10 cellular contexts compared by ENCODE assay signal in the genomic region with DNA sequence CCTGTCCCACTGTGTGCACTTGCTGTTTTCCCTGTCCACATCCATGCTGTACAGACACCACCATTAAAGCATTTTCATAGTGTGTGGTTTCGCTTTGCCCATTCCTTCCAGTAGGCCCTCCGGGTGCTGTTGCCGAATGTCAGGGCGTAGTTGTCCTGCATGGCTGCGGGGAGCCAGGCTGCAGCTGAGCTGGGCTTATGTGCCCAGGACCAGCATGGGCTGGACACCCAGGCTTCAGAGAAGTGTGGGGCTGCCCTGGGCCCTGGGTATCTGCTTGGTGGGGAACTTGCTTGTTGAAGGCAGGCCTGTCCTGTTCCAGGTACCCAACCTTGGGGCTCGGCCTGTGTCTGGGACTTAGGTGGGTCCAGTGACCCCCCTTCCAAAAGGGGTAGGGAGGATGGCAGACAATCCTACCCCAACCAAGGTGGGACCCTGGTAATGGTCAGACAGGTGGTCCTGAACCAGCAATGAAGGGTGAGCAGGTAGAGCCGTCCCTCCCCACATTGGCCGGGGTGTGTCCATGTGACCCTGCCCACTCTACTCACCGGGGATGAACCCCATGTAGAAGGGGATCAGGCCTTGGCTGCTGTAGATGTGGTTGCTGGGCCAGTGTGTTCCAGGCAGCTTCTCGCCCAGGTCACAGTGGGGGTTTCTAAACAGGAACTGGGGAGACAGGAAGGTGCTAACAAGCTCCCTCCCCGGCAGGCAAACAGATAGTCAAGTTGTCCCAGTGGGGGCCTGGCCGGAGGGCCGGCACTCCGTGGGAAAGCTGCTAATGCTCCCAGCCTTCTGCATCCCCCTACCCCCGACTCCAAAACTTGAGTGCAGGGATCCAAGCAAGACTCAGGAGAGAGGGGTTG. TPM values are rescaled to one million over a fixed set of nuclear protein-coding genes. Genes with fewer than 3 reads are reported as not detected.
DNase-seq lines count a peak whose midpoint lies in the region; FAIRE-seq and TF ChIP-seq lines count a peak whose summit lies in the region.
"Had no signal": no experiment of that assay in that cellular context is flagged by ENCODE, and none has a peak within 500 bp of the region (broad histone marks: within the 10 kb centered on the region; RNA-seq: fewer than 3 reads in every experiment).

No MANE protein-coding gene starts in this region.

- H4K20me1 ChIP-seq in OCI-LY1 (ENCODE audit: insufficient read depth, low read length), result no peaks in the 10 kb centered on the region

- H3K27ac Mint-ChIP-seq in MCF 10A (ENCODE audit: low read depth, unreplicated experiment), result peak overlapping the region; percentile 23

- no TSS peak for BruUV-seq in MCF 10A (replicated peaks; lab: Mats Ljungman, UMichigan)

- POLR2A ChIA-PET in MCF 10A (lab: Yijun Ruan, JAX), result interaction anchor here (0.6 to 8.6 kb wide), 2 partner anchors 11 to 200 kb away, joined by 3 to 118 read pairs; a partner anchor contains a TSS

- H3K4me2 ChIP-seq in OCI-LY1 (ENCODE audit: low read length), result peak overlapping the region; percentile 100; the same call in 1 of the 2 replicates

- DNase-seq in MCF 10A (ENCODE audit: unreplicated experiment) (peak; percentile 38), breast epithelium (ENCODE audit: low spot score in 2 of 2) (no peak), bronchial epithelial cell (ENCODE audit: low read depth) (peak; percentile 29), transverse colon (peak; percentile 52), ascending aorta (ENCODE audit: low spot score in 2 of 2) (no peak), retina (no peak), posterior vena cava (ENCODE audit: low spot score) (no peak)
- DNase-seq: upper lobe of right lung had no signal

- no peaks in the 10 kb centered on the region for H3K9me2 ChIP-seq in OCI-LY1 (ENCODE audit: low read depth, low read length)

- no peak overlapping the region for H2AFZ ChIP-seq in OCI-LY1 (ENCODE audit: low read length)

- H3F3A ChIP-seq in OCI-LY1 (ENCODE audit: insufficient read depth, low read length), result no peaks in the 10 kb centered on the region

- FAIRE-seq in bronchial epithelial cell (lab: Jason Lieb, UNC), result peak; percentile 90

- H3K36me3 ChIP-seq in breast epithelium (no peaks in the 10 kb centered on the region), OCI-LY1 (ENCODE audit: insufficient read depth, low read length) (peaks cover 28% of the 10 kb centered on the region), bronchial epithelial cell (ENCODE audit: control insufficient read depth, insufficient read depth, low read length) (peaks cover 16% of the 10 kb centered on the region), transverse colon (peaks cover 0 to 5% (median 0%) of the 10 kb centered on the region in 4 donors), ascending aorta (peaks cover 14 to 20% of the 10 kb centered on the region in 2 donors)

- no peaks in the 10 kb centered on the region for H3K27me3 Mint-ChIP-seq in MCF 10A (ENCODE audit: insufficient read depth, unreplicated experiment)

- peaks cover 6% of the 10 kb centered on the region; the same call in 1 of the 2 replicates for H3K79me2 ChIP-seq in OCI-LY1 (ENCODE audit: insufficient read depth, low read length)

- intact Hi-C loops in MCF 10A (cut with micrococcal nuclease), result no loop called here
- intact Hi-C loops in breast epithelium (cut with DNase I; ENCODE audit: low total_unique reads), result no loop called here
- intact Hi-C loops in transverse colon (cut with DNase I; ENCODE audit: low total_unique reads), result no loop called here
- intact Hi-C loops in ascending aorta (cut with DNase I), result no loop called here
- intact Hi-C loops in posterior vena cava (cut with DNase I), result no loop called here

- in situ Hi-C loops in transverse colon (cut with MboI; ENCODE audit: low pct_ligation_motif_present in 1 of 4, low pct_unique_long_range_greater_than_20kb in 1 of 4, low sequenced_read_pairs in 3 of 4), result no loop called here

- peak overlapping the region; percentile 80 for H3K4me3 Mint-ChIP-seq in MCF 10A (ENCODE audit: unreplicated experiment)

- no peak overlapping the region for H3K9ac ChIP-seq in OCI-LY1 (ENCODE audit: low read length)

- TF ChIP-seq EP300 in transverse colon (IDR thresholded peaks at IDR 0.05; ENCODE audit: low read depth), result no peak

- H3K4me1 ChIP-seq in breast epithelium (peaks cover 5 to 6% of the 10 kb centered on the region in 2 donors), OCI-LY1 (ENCODE audit: insufficient read depth, low read length, severe bottlenecking) (peaks cover 27% of the 10 kb centered on the region), transverse colon (peaks cover 18 to 35% (median 27%) of the 10 kb centered on the region in 4 donors), ascending aorta (peaks cover 13 to 21% of the 10 kb centered on the region in 2 donors)

- H3K27me3 ChIP-seq in breast epithelium (no peaks in the 10 kb centered on the region), OCI-LY1 (ENCODE audit: insufficient read depth, low read length) (0 out of 2 replicates have a peak, but pooled peaks cover 6% of the 10 kb centered on the region), bronchial epithelial cell (ENCODE audit: control insufficient read depth, insufficient read depth, low read length) (no peaks in the 10 kb centered on the region), transverse colon (no peaks in the 10 kb centered on the region), ascending aorta (no peaks in the 10 kb centered on the region)
- H3K27me3 ChIP-seq: upper lobe of right lung had no signal

- WGBS in transverse colon (ENCODE audit: low coverage in 1 of 2), 2 donors, result 53 to 62% methylated on average over 2 to 10 of the region's 15 CpGs

- CTCF ChIA-PET in MCF 10A (lab: Yijun Ruan, JAX), result interaction anchor here (0.6 to 1.3 kb wide), 3 partner anchors 10 to 179 kb away, joined by 3 to 11 read pairs (median 4); a partner anchor contains a TSS

- H3K4me1 Mint-ChIP-seq in MCF 10A (ENCODE audit: insufficient read depth, unreplicated experiment), result peaks cover 15% of the 10 kb centered on the region

- H3K9me3 Mint-ChIP-seq in MCF 10A (ENCODE audit: unreplicated experiment), result no peaks in the 10 kb centered on the region

- H3K9me3 ChIP-seq in breast epithelium (no peaks in the 10 kb centered on the region), OCI-LY1 (ENCODE audit: low read length) (no peaks in the 10 kb centered on the region), transverse colon (no peaks in the 10 kb centered on the region), ascending aorta (no peaks in the 10 kb centered on the region)
- H3K9me3 ChIP-seq: upper lobe of right lung had no signal

- peak overlapping the region in 1 of 2 donors; percentile 30 for H3K27ac ChIP-seq in breast epithelium
- no peak overlapping the region for H3K27ac ChIP-seq in OCI-LY1 (ENCODE audit: low read depth, low read length, poor library complexity, severe bottlenecking)
- no peak overlapping the region for H3K27ac ChIP-seq in transverse colon
- no peak overlapping the region for H3K27ac ChIP-seq in ascending aorta
- H3K27ac ChIP-seq: upper lobe of right lung had no signal

- H3K4me3 ChIP-seq in breast epithelium (no peak overlapping the region), OCI-LY1 (ENCODE audit: low read depth, low read length, poor library complexity, severe bottlenecking) (no peak overlapping the region), bronchial epithelial cell (ENCODE audit: low read depth, low read length) (no peak overlapping the region), transverse colon (no peak overlapping the region), ascending aorta (no peak overlapping the region)
- H3K4me3 ChIP-seq: upper lobe of right lung had no signal

- peaks cover 45% of the 10 kb centered on the region for H3K36me3 Mint-ChIP-seq in MCF 10A (ENCODE audit: insufficient read depth, unreplicated experiment)

- TF ChIP-seq POLR2A in breast epithelium (IDR thresholded peaks at IDR 0.05) (no peak), transverse colon (IDR thresholded peaks at IDR 0.05) (peak; percentile 45)

- TF ChIP-seq CTCF in MCF 10A (IDR thresholded peaks at IDR 0.05; ENCODE audit: unreplicated experiment) (no peak), breast epithelium (IDR thresholded peaks at IDR 0.05) (no peak), OCI-LY1 (IDR thresholded peaks at IDR 0.05; ENCODE audit: low read length) (no peak), bronchial epithelial cell (IDR thresholded peaks at IDR 0.05; ENCODE audit: insufficient read depth, low read length, severe bottlenecking) (no peak), transverse colon (IDR thresholded peaks at IDR 0.05) (no peak), ascending aorta (IDR thresholded peaks at IDR 0.05) (no peak)

RNA-seq across cellular contexts. Expression of a gene that starts 2.8 kb away (rescaled TPM):
- total RNA-seq in MCF 10A (2022), result 171 and 180 TPM in 2 replicates
- total RNA-seq in breast epithelium, result 100 to 1,000 TPM; 112 to 188 (median 183) TPM
- 82.7 and 193 TPM in 2 replicates for total RNA-seq in bronchial epithelial cell
- 100 to 1,000 TPM; 223 to 390 (median 348) TPM for total RNA-seq in transverse colon
- total RNA-seq in ascending aorta, result 403 TPM
- 100 to 1,000 TPM; 178 to 185 TPM for total RNA-seq in posterior vena cava

RNA-seq across cellular contexts. Expression of a gene that starts 7.2 kb away (rescaled TPM):
- not detected in 2 replicates for total RNA-seq in MCF 10A (2022)
- not detected for total RNA-seq in breast epithelium
- not detected in 2 replicates for total RNA-seq in bronchial epithelial cell
- total RNA-seq in transverse colon, result not detected
- not detected for total RNA-seq in ascending aorta
- total RNA-seq in posterior vena cava, result not detected
- total RNA-seq: T-helper 2 cell treated with Interferon-gamma antibody and Interleukin-4, amounts not matched to agents 100 ng/mL and 5 ng/mL, for 36 hours; upper lobe of right lung had no signal

RNA-seq across cellular contexts. Expression of a gene that starts 11.3 kb away (rescaled TPM):
- 38.0 and 40.5 TPM in 2 replicates for total RNA-seq in MCF 10A (2022)
- total RNA-seq in breast epithelium, result 10 to 100 TPM; 32.6 to 39.2 (median 38.7) TPM
- total RNA-seq in bronchial epithelial cell, result 59.8 and 67.9 TPM in 2 replicates
- total RNA-seq in transverse colon, result 10 to 100 TPM; 28.1 to 90.5 (median 53.9) TPM
- 71.7 TPM for total RNA-seq in ascending aorta
- 10 to 100 TPM; 33.3 to 36.7 TPM for total RNA-seq in posterior vena cava

RNA-seq across cellular contexts. Expression of a gene that starts 13.2 kb away (rescaled TPM):
- total RNA-seq in MCF 10A (2022), result not detected in 2 replicates
- total RNA-seq in breast epithelium, result not detected
- not detected in 2 replicates for total RNA-seq in bronchial epithelial cell
- not detected for total RNA-seq in transverse colon
- total RNA-seq in ascending aorta, result not detected
- total RNA-seq in posterior vena cava, result not detected
- total RNA-seq: T-helper 2 cell treated with Interferon-gamma antibody and Interleukin-4, amounts not matched to agents 100 ng/mL and 5 ng/mL, for 36 hours had no signal

RNA-seq across cellular contexts. Expression of a gene that starts 16.6 kb away (rescaled TPM):
- total RNA-seq in MCF 10A (2022), result 0.16 and 0.44 TPM in 2 replicates
- under 1 TPM in 1 of 3 donors, not detected in 2; 0.29 TPM for total RNA-seq in breast epithelium
- total RNA-seq in bronchial epithelial cell, result under 0.01 and 1.2 TPM in 2 replicates
- not detected for total RNA-seq in transverse colon
- total RNA-seq in ascending aorta, result not detected
- total RNA-seq in posterior vena cava, result not detected
- total RNA-seq: T-helper 2 cell treated with Interferon-gamma antibody and Interleukin-4, amounts not matched to agents 100 ng/mL and 5 ng/mL, for 36 hours had no signal

Comparison
In these comparisons a context has a peak if more than half of its experiments do, and no peak if none do; other contexts are left out.
1. DNase-seq: peak in MCF 10A (single experiment), bronchial epithelial cell (single experiment) and transverse colon (single experiment); none in breast epithelium (0 of 2), ascending aorta (0 of 2), retina (single experiment) and posterior vena cava (single experiment).